Comparison of ENCODE assay signal across 9 cellular contexts in the genomic region with DNA sequence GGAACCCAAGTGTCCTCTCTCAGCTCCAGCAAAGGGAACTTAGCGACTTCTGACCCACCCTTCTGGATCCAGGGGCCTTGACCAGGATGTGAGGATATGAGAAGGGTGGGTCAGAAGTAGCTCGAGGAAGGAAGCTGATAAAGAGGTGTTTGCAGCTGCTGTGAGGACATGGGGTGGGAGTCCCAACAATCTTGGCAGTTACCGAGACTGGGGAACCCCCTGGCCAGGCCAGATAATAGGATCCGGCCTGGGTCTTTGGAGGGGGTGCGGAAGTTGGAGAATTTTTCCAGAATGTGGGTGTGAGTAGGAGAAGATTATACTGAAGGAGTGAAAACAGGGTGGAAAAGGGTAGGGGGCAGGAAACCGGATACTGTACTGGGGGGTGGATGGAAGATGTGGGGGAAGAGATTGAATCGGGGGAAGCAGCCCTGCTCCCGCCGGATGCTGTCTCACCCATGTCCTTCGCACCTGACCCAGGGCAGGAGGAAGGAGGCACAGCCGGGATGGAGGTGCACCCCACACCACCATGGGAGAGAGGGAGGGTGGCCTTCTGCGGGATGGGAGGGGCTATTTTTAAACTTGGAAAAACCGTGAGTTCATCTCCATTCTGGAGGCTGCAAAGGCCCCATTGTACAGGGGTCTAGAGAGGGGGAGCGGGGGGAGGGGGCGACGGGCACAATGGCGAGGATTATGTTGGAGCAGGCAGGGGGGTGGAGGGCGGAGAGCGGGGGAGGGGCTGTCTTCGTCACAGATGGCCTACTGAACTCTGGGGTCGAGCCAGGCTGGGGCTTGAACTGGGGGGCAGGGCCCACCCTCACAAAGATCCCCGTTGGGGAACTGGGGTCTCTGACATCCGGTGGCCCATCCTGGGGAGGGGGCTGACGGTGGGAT. TPM values are rescaled to one million over a fixed set of nuclear protein-coding genes. Genes with fewer than 3 reads are reported as not detected.
A peak's percentile ranks its signal among the peaks of the same experiment; 100 is the strongest.
DNase-seq lines count a peak whose midpoint lies in the region; ATAC-seq and TF ChIP-seq lines count a peak whose summit lies in the region.
"Had no signal": no experiment of that assay in that cellular context is flagged by ENCODE, and none has a peak within 500 bp of the region (broad histone marks: within the 10 kb centered on the region; RNA-seq: fewer than 3 reads in every experiment).

No MANE protein-coding gene starts in this region.

- peak overlapping the region in 1 of 3 donors; percentile 78 for H3K27ac Mint-ChIP-seq in IgD-negative memory B cell
- H3K27ac Mint-ChIP-seq in stimulated activated naive CD8-positive, alpha-beta T cell treated with anti-CD3 and anti-CD28 coated beads, Interleukin-15, amount 100 ng/mL, for 72 hours: peak overlapping the region; percentile 2 to 88

- H3K9me3 Mint-ChIP-seq in IgD-negative memory B cell: no peaks in the 10 kb centered on the region
- H3K9me3 Mint-ChIP-seq in stimulated activated naive CD8-positive, alpha-beta T cell treated with anti-CD3 and anti-CD28 coated beads, Interleukin-15, amount 100 ng/mL, for 72 hours: no peaks in the 10 kb centered on the region

- peaks cover 20 to 65% of the 10 kb centered on the region in 2 donors for H3K4me1 ChIP-seq in left lung

- H3K9me3 ChIP-seq in left lung: no peaks in the 10 kb centered on the region

- H3K36me3 ChIP-seq in left lung: no peaks in the 10 kb centered on the region

- peaks cover 20% of the 10 kb centered on the region for H3K27me3 Mint-ChIP-seq in IgD-negative memory B cell
- peaks cover 50% of the 10 kb centered on the region for H3K27me3 Mint-ChIP-seq in stimulated activated naive CD8-positive, alpha-beta T cell treated with anti-CD3 and anti-CD28 coated beads, Interleukin-15, amount 100 ng/mL, for 72 hours

- no peak for ATAC-seq in left lung
- ATAC-seq in stimulated activated naive CD8-positive, alpha-beta T cell treated with anti-CD3 and anti-CD28 coated beads, Interleukin-15, amount 100 ng/mL, for 72 hours: no peak
- ATAC-seq in HG02840 (IDR thresholded peaks at IDR 0.05; ENCODE audit: low FRiP score, unreplicated experiment): no peak
- no peak for ATAC-seq in GM21447 (IDR thresholded peaks at IDR 0.05; ENCODE audit: unreplicated experiment)

- no peak for TF ChIP-seq CTCF in left lung (IDR thresholded peaks at IDR 0.05)

- H3K4me1 Mint-ChIP-seq in IgD-negative memory B cell: peaks cover 11 to 22% (median 19%) of the 10 kb centered on the region in 3 donors
- peaks cover 65% of the 10 kb centered on the region for H3K4me1 Mint-ChIP-seq in stimulated activated naive CD8-positive, alpha-beta T cell treated with anti-CD3 and anti-CD28 coated beads, Interleukin-15, amount 100 ng/mL, for 72 hours

- H3K4me3 ChIP-seq in left lung: peak overlapping the region in 1 of 2 donors; percentile 44
- H3K4me3 ChIP-seq: SK-N-MC had no signal

- H3K27me3 ChIP-seq in left lung: peaks cover 26 to 72% of the 10 kb centered on the region in 2 donors

- H3K36me3 Mint-ChIP-seq in IgD-negative memory B cell: no peaks in the 10 kb centered on the region

- intact Hi-C loops in left lung (cut with DNase I): no loop called here

- H3K4me3 Mint-ChIP-seq in IgD-negative memory B cell: peak overlapping the region in 3 of 4 donors; percentile 63 to 91 (median 63)
- H3K4me3 Mint-ChIP-seq in stimulated activated naive CD8-positive, alpha-beta T cell treated with anti-CD3 and anti-CD28 coated beads, Interleukin-15, amount 100 ng/mL, for 72 hours: peak overlapping the region; percentile 72 to 75

- H3K27ac ChIP-seq in angular gyrus (ENCODE audit: low read depth, low read length) (peak overlapping the region; percentile 87), left lung (peak overlapping the region; percentile 79 to 84)
- H3K27ac ChIP-seq: SK-N-MC had no signal

- DNase-seq in left lung: peak in 1 of 2 donors; percentile 58
- no peak for DNase-seq in stimulated activated naive CD8-positive, alpha-beta T cell treated with anti-CD3 and anti-CD28 coated beads, Interleukin-15, amount 100 ng/mL, for 72 hours
- no peak for DNase-seq in inferior parietal cortex (ENCODE audit: extremely low spot score)
- no peak for DNase-seq in RPMI8226

RNA-seq across cellular contexts. Expression of a gene that starts 3.0 kb away (rescaled TPM):
- polyA plus RNA-seq in IgD-negative memory B cell: 1.3 TPM
- total RNA-seq in left lung: 10 to 100 TPM; 59.5 to 87.5 TPM

RNA-seq across cellular contexts. Expression of a gene that starts 14.4 kb away (rescaled TPM):
- 41.1 TPM for polyA plus RNA-seq in IgD-negative memory B cell
- 10 to 100 TPM; 22.0 to 28.3 TPM for total RNA-seq in left lung

RNA-seq across cellular contexts. Expression of a gene that starts 20.7 kb away (rescaled TPM):
- polyA plus RNA-seq in IgD-negative memory B cell: not detected
- 10 to 100 TPM; 20.0 to 33.3 TPM for total RNA-seq in left lung

RNA-seq across cellular contexts. Expression of a gene that starts 26.6 kb away (rescaled TPM):
- polyA plus RNA-seq in IgD-negative memory B cell: not detected
- not detected for total RNA-seq in left lung
